Comparison of ENCODE assay signal across 12 cellular contexts in genomic region chr9:4541848-4542247, GRCh38. TPM values are rescaled to one million over a fixed set of nuclear protein-coding genes. Genes with fewer than 3 reads are reported as not detected.
"Had no signal": no experiment of that assay in that cellular context is flagged by ENCODE, and none has a peak within 500 bp of the region (broad histone marks: within the 10 kb centered on the region; RNA-seq: fewer than 3 reads in every experiment).

No MANE protein-coding gene starts in this region.

- H3K36me3 ChIP-seq: heart left ventricle, sigmoid colon, upper lobe of right lung had no signal

- H3K9me3 Mint-ChIP-seq: activated CD4-positive, alpha-beta T cell treated with anti-CD3 and anti-CD28 coated beads, Interleukin-2, amount 10 ng/mL, durations not matched to agents 24 days and 14 days; activated naive CD4-positive, alpha-beta T cell treated with anti-CD3 and anti-CD28 coated beads, Interleukin-2, amount 10 ng/mL, durations not matched to agents 7 days and 5 days; activated T-helper 2 cell treated with anti-CD3 and anti-CD28 coated beads, Interferon-gamma antibody, Interleukin-2, Interleukin-4, amounts not matched to agents 10 μg/mL and 5 μg/mL and 100 μg/mL, durations not matched to agents 14 hours and 24 hours and 36 hours had no signal

- H3K27me3 Mint-ChIP-seq: activated CD4-positive, alpha-beta T cell treated with anti-CD3 and anti-CD28 coated beads, Interleukin-2, amount 10 ng/mL, durations not matched to agents 24 days and 14 days; activated naive CD4-positive, alpha-beta T cell treated with anti-CD3 and anti-CD28 coated beads, Interleukin-2, amount 10 ng/mL, durations not matched to agents 7 days and 5 days had no signal

- H3K4me1 Mint-ChIP-seq: activated CD4-positive, alpha-beta T cell treated with anti-CD3 and anti-CD28 coated beads, Interleukin-2, amount 10 ng/mL, durations not matched to agents 24 days and 14 days; activated naive CD4-positive, alpha-beta T cell treated with anti-CD3 and anti-CD28 coated beads, Interleukin-2, amount 10 ng/mL, durations not matched to agents 7 days and 5 days had no signal

- H3K4me1 ChIP-seq: upper lobe of right lung had no signal

- H3K27me3 ChIP-seq: heart left ventricle, sigmoid colon, upper lobe of right lung had no signal

- DNase-seq: activated CD4-positive, alpha-beta T cell treated with anti-CD3 and anti-CD28 coated beads, Interleukin-2, amount 10 ng/mL, durations not matched to agents 24 days and 14 days; activated naive CD4-positive, alpha-beta T cell treated with anti-CD3 and anti-CD28 coated beads, Interleukin-2, amount 10 ng/mL, durations not matched to agents 7 days and 5 days; activated T-cell treated with anti-CD3 and anti-CD28 coated beads for 4 hours; heart left ventricle; sigmoid colon; stimulated activated CD4-positive, alpha-beta T cell treated with anti-CD3 and anti-CD28 coated beads, Interleukin-2, amount 100 ng/mL, for 48 hours; stimulated activated naive CD4-positive, alpha-beta T cell treated with Interleukin-2 at 50 U/mL for 16 hours; T1000; upper lobe of right lung had no signal

- ATAC-seq: heart left ventricle, upper lobe of right lung had no signal

- H3K4me3 ChIP-seq: heart left ventricle, sigmoid colon, upper lobe of right lung had no signal

- H3K4me3 Mint-ChIP-seq: activated CD4-positive, alpha-beta T cell treated with anti-CD3 and anti-CD28 coated beads, Interleukin-2, amount 10 ng/mL, durations not matched to agents 24 days and 14 days; activated naive CD4-positive, alpha-beta T cell treated with anti-CD3 and anti-CD28 coated beads, Interleukin-2, amount 10 ng/mL, durations not matched to agents 7 days and 5 days had no signal

- H3K27ac ChIP-seq: heart left ventricle, sigmoid colon, upper lobe of right lung had no signal

- H3K27ac Mint-ChIP-seq: activated CD4-positive, alpha-beta T cell treated with anti-CD3 and anti-CD28 coated beads, Interleukin-2, amount 10 ng/mL, durations not matched to agents 24 days and 14 days; activated naive CD4-positive, alpha-beta T cell treated with anti-CD3 and anti-CD28 coated beads, Interleukin-2, amount 10 ng/mL, durations not matched to agents 7 days and 5 days; activated T-helper 2 cell treated with anti-CD3 and anti-CD28 coated beads, Interferon-gamma antibody, Interleukin-2, Interleukin-4, amounts not matched to agents 10 μg/mL and 5 μg/mL and 100 μg/mL, durations not matched to agents 14 hours and 24 hours and 36 hours had no signal

- H3K9me3 ChIP-seq: upper lobe of right lung had no signal

- H3K36me3 Mint-ChIP-seq: activated naive CD4-positive, alpha-beta T cell treated with anti-CD3 and anti-CD28 coated beads, Interleukin-2, amount 10 ng/mL, durations not matched to agents 7 days and 5 days had no signal

- FAIRE-seq: colon, frontal cortex had no signal

RNA-seq across cellular contexts. Expression of gene SLC1A1, which starts 51.6 kb away (rescaled TPM):
- total RNA-seq: activated CD4-positive, alpha-beta T cell treated with anti-CD3 and anti-CD28 coated beads, Interleukin-2, amount 10 ng/mL, durations not matched to agents 24 days and 14 days; activated T-helper 2 cell treated with anti-CD3 and anti-CD28 coated beads, Interferon-gamma antibody, Interleukin-2, Interleukin-4, amounts not matched to agents 10 μg/mL and 5 μg/mL and 100 μg/mL, durations not matched to agents 14 hours and 24 hours and 36 hours had no signal
